In genomic region chr16:51549836-51550235, GRCh38 we compare ENCODE assay signal across 18 cellular contexts.
"Had no signal": no experiment of that assay in that cellular context is flagged by ENCODE, and none has a peak within 500 bp of the region (broad histone marks: within the 10 kb centered on the region; RNA-seq: fewer than 3 reads in every experiment).

No MANE protein-coding gene starts in this region.

- H3K36me3 ChIP-seq: brain microvascular endothelial cell, prostate gland, transverse colon had no signal

- DNase-seq: activated CD4-positive, alpha-beta T cell treated with anti-CD3 and anti-CD28 coated beads, Interleukin-2, amount 10 ng/mL, durations not matched to agents 7 days and 5 days; activated CD4-positive, CD25-positive, alpha-beta regulatory T cell; activated naive CD4-positive, alpha-beta T cell treated with anti-CD3 and anti-CD28 coated beads for 36 hours; activated T-cell treated with anti-CD3 and anti-CD28 coated beads for 4 hours; brain microvascular endothelial cell; hippocampal formation; mucosa of descending colon; natural killer cell; occipital lobe; stimulated activated CD4-positive, alpha-beta T cell treated with anti-CD3 and anti-CD28 coated beads, Interleukin-12 subunit alpha, Interleukin-12 subunit beta, amount 100 ng/mL, for 4 hours; stimulated activated naive CD4-positive, alpha-beta T cell; substantia nigra; transverse colon had no signal

- H3K9me3 ChIP-seq: mucosa of descending colon, prostate gland, transverse colon had no signal

- H3K27me3 ChIP-seq: brain microvascular endothelial cell, transverse colon had no signal

- FAIRE-seq: TTC549 had no signal

- H3K27ac ChIP-seq: brain microvascular endothelial cell, prostate gland, transverse colon had no signal

- H3K4me1 ChIP-seq: prostate gland, transverse colon had no signal

- ATAC-seq: activated T-helper 17 cell treated with anti-CD3 and anti-CD28 coated beads, Interleukin-2, amount 50 U/mL, for 72 hours; mucosa of descending colon; natural killer cell; sciatic nerve had no signal

- H3K4me3 ChIP-seq: lung, mucosa of descending colon, prostate gland, transverse colon had no signal
